Comparison of ENCODE assay signal across 25 cellular contexts in the genomic region with DNA sequence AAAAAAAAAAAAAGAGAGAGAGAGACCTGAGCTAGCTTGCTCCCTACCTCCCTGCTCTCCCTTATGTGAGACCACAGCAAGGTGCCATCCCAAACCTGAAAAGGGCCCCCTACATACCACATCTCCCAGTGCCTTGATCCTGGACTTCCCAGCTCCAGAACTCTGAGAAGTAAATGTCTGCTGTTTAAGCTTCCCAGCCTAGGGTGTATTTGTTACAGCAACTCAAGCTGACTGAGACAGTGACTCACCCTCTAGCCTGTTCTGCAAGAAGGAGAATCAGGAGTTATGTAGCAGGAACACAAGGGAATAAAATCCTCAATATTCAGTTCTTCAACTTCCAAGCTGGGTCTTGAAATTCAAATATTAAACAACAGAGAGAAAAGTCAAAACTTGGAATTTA. TPM values are rescaled to one million over a fixed set of nuclear protein-coding genes. Genes with fewer than 3 reads are reported as not detected.
DNase-seq lines count a peak whose midpoint lies in the region; ATAC-seq and TF ChIP-seq lines count a peak whose summit lies in the region.
"Had no signal": no experiment of that assay in that cellular context is flagged by ENCODE, and none has a peak within 500 bp of the region (broad histone marks: within the 10 kb centered on the region; RNA-seq: fewer than 3 reads in every experiment).

No MANE protein-coding gene starts in this region.

- H3K4me3 ChIP-seq in right atrium auricular region: no peak overlapping the region
- H3K4me3 ChIP-seq in heart left ventricle: no peak overlapping the region
- no peak overlapping the region for H3K4me3 ChIP-seq in fibroblast of mammary gland (ENCODE audit: control insufficient read depth, low read depth, low read length)

- H3K9me3 ChIP-seq in right atrium auricular region: no peaks in the 10 kb centered on the region
- H3K9me3 ChIP-seq in heart left ventricle: no peaks in the 10 kb centered on the region

- H3K27me3 ChIP-seq in right atrium auricular region: no peaks in the 10 kb centered on the region
- H3K27me3 ChIP-seq in heart left ventricle: peaks cover 0 to 9% (median 0%) of the 10 kb centered on the region in 9 donors

- H3K27me3 Mint-ChIP-seq in naive thymus-derived CD8-positive, alpha-beta T cell: peaks cover 8 to 24% (median 12%) of the 10 kb centered on the region in 5 donors

- peaks cover 0 to 21% of the 10 kb centered on the region in 2 donors for H3K4me1 ChIP-seq in right atrium auricular region
- peaks cover 0 to 22% (median 5%) of the 10 kb centered on the region in 12 donors for H3K4me1 ChIP-seq in heart left ventricle

- no peaks in the 10 kb centered on the region for H3K36me3 Mint-ChIP-seq in naive thymus-derived CD8-positive, alpha-beta T cell
- H3K36me3 Mint-ChIP-seq: CD8-positive, alpha-beta T cell had no signal

- no peak for TF ChIP-seq CTCF in right atrium auricular region (IDR thresholded peaks at IDR 0.05)
- no peak for TF ChIP-seq CTCF in heart left ventricle (IDR thresholded peaks at IDR 0.05)
- no peak for TF ChIP-seq CTCF in fibroblast of mammary gland (conservative IDR thresholded peaks at IDR 0.05; ENCODE audit: control insufficient read depth, insufficient read depth, low read depth, low read length)

- H3K27ac ChIP-seq in right atrium auricular region (no peak overlapping the region), heart left ventricle (no peak overlapping the region)

- H3K9me3 Mint-ChIP-seq in naive thymus-derived CD8-positive, alpha-beta T cell: no peaks in the 10 kb centered on the region
- H3K9me3 Mint-ChIP-seq: CD8-positive, alpha-beta T cell; HFFc6 had no signal

- no peak for TF ChIP-seq POLR2A in heart left ventricle (IDR thresholded peaks at IDR 0.05)

- H3K27ac Mint-ChIP-seq in naive thymus-derived CD8-positive, alpha-beta T cell: no peak overlapping the region
- H3K27ac Mint-ChIP-seq: CD8-positive, alpha-beta T cell had no signal

- DNase-seq in right atrium auricular region (ENCODE audit: low spot score) (peak; percentile 9), heart left ventricle (no peak), amniotic epithelial cell (ENCODE audit: low read depth) (peak; percentile 5), fibroblast of mammary gland (ENCODE audit: low read depth) (peak; percentile 25), sciatic nerve (ENCODE audit: low spot score) (peak; percentile 14), hepatic stellate cell (ENCODE audit: low spot score) (no peak)
- DNase-seq in naive thymus-derived CD8-positive, alpha-beta T cell: no peak
- DNase-seq: 8988T; AML-193; C1 segment of cervical spinal cord; CD8-positive, alpha-beta T cell; DMS53; GF-D8; HFFc6; KG1; NCI-H1105; NCI-H146; NCI-H2029; NCI-H226; NCI-H524; OCI-M1; RPMI8226; SHP77 had no signal

- POLR2A ChIA-PET in naive thymus-derived CD8-positive, alpha-beta T cell (lab: Charles Lee): no interaction called here

- H3K4me1 Mint-ChIP-seq in naive thymus-derived CD8-positive, alpha-beta T cell: peaks cover 4 to 10% (median 7%) of the 10 kb centered on the region in 4 donors

- intact Hi-C loops in heart left ventricle (cut with DNase I) (loop anchor here in 8 of 10 donors (2.0 to 10.0 kb wide), 8 partner anchors 124 to 1187 kb away; a partner anchor contains a TSS), sciatic nerve (cut with DNase I) (loop anchor here (10.0 kb wide), 1 partner anchor 474 kb away; a partner anchor contains a TSS)

- ATAC-seq in heart left ventricle (no peak), sciatic nerve (no peak), HG03175 (IDR thresholded peaks at IDR 0.05; ENCODE audit: unreplicated experiment) (no peak)
- ATAC-seq in naive thymus-derived CD8-positive, alpha-beta T cell: no peak
- ATAC-seq: CD8-positive, alpha-beta T cell had no signal

- H3K4me3 Mint-ChIP-seq in naive thymus-derived CD8-positive, alpha-beta T cell: no peak overlapping the region
- H3K4me3 Mint-ChIP-seq: CD8-positive, alpha-beta T cell; HFFc6 had no signal

- H3K36me3 ChIP-seq in right atrium auricular region (no peaks in the 10 kb centered on the region), heart left ventricle (no peaks in the 10 kb centered on the region)

RNA-seq across cellular contexts. Expression of a gene that starts 52.1 kb away (rescaled TPM):
- total RNA-seq in right atrium auricular region: under 1 TPM in 1 of 2 donors, not detected in 1; 0.15 TPM
- total RNA-seq in heart left ventricle: under 1 TPM in 2 of 9 donors, not detected in 7; 0.15 to 0.27 TPM
- not detected for polyA plus RNA-seq in heart left ventricle
- total RNA-seq in sciatic nerve: not detected
- not detected for total RNA-seq in naive thymus-derived CD8-positive, alpha-beta T cell
- not detected for polyA plus RNA-seq in naive thymus-derived CD8-positive, alpha-beta T cell
- total RNA-seq: CD8-positive, alpha-beta T cell; H4; HFFc6 had no signal

Comparison
In these comparisons a context has a peak if more than half of its experiments do, and no peak if none do; other contexts are left out.
1. DNase-seq: peak in right atrium auricular region (single experiment), amniotic epithelial cell (single experiment), fibroblast of mammary gland (single experiment) and sciatic nerve (single experiment); none in heart left ventricle (0 of 5), naive thymus-derived CD8-positive, alpha-beta T cell (0 of 10) and hepatic stellate cell (single experiment).